ENCODE assay signal across 16 cellular contexts in the genomic region with DNA sequence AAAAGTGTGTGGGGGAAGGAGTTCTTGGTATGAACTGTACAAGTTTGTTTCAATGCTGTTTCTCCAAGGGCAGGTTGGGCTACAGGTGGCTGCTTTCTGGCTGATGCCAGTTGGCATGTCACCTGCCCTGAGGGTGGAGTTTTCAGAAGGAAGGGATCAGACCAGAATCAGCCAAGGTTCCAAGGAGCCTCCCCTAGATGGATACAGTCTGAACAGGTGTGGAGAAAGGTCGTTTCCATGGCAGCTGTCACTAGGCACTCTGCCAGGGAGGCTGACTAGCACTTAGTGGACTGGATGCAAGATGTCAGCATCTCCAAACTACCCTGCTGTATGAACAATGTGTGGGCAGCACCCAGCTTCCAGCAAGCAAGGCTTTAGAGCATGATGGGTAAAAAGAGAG.
DNase-seq lines count a peak whose midpoint lies in the region; ATAC-seq and TF ChIP-seq lines count a peak whose summit lies in the region.
"Had no signal": no experiment of that assay in that cellular context is flagged by ENCODE, and none has a peak within 500 bp of the region (broad histone marks: within the 10 kb centered on the region; RNA-seq: fewer than 3 reads in every experiment).

No MANE protein-coding gene starts in this region.

- H3K9me3 ChIP-seq in HEK293 (ENCODE audit: control insufficient read depth, insufficient read depth, low read depth, low read length), result no peaks in the 10 kb centered on the region
- H3K9me3 ChIP-seq in colonic mucosa, result no peaks in the 10 kb centered on the region
- H3K9me3 ChIP-seq: BE2C had no signal

- CTCF ChIA-PET in HEK293 (lab: Yijun Ruan, JAX), result no interaction called here

- peaks cover 5% of the 10 kb centered on the region for H3K27me3 Mint-ChIP-seq in osteocyte (ENCODE audit: unreplicated experiment)

- no peaks in the 10 kb centered on the region for H3K27me3 ChIP-seq in colonic mucosa
- H3K27me3 ChIP-seq: BE2C had no signal

- H3K4me3 Mint-ChIP-seq in osteocyte (ENCODE audit: unreplicated experiment), result no peak overlapping the region
- H3K4me3 Mint-ChIP-seq: activated CD8-positive, alpha-beta memory T cell treated with anti-CD3 and anti-CD28 coated beads, Interleukin-2, amount 10 ng/mL, durations not matched to agents 7 days and 5 days; naive thymus-derived CD8-positive, alpha-beta T cell; T-cell had no signal

- H3K9me3 Mint-ChIP-seq in osteocyte (ENCODE audit: unreplicated experiment), result peaks cover 14% of the 10 kb centered on the region

- no peaks in the 10 kb centered on the region for H3K4me1 Mint-ChIP-seq in osteocyte (ENCODE audit: unreplicated experiment)

- H3K27ac ChIP-seq in HEK293 (ENCODE audit: extremely low read depth, low read depth, low read length) (no peak overlapping the region), colonic mucosa (no peak overlapping the region)
- H3K27ac ChIP-seq: stomach, WERI-Rb-1 had no signal

- POLR2A ChIA-PET in HEK293 (lab: Yijun Ruan, JAX), result interaction anchor here (1.1 kb wide), 1 partner anchor 14 kb away, joined by 3 read pairs; no protein-coding TSS in a partner anchor

- DNase-seq in DMS53 (lab: John Stamatoyannopoulos, UW) (peak; percentile 89), NCI-H524 treated with DMSO at 0.1 percent for 48 hours (lab: John Stamatoyannopoulos, UW) (peak; percentile 48), colonic mucosa (peak; percentile 21), osteocyte (ENCODE audit: extremely low spot score, unreplicated experiment) (no peak)
- DNase-seq in stimulated activated CD4-positive, alpha-beta T cell treated with anti-CD3 and anti-CD28 coated beads, Interleukin-1b, Interleukin-23, amount 100 ng/mL, for 48 hours, result no peak
- DNase-seq: activated CD8-positive, alpha-beta memory T cell treated with anti-CD3 and anti-CD28 coated beads, Interleukin-2, amount 10 ng/mL, durations not matched to agents 7 days and 5 days; activated effector memory CD4-positive, alpha-beta T cell treated with Interleukin-2 at 50 U/mL for 16 hours; BE2C; DND-41; naive thymus-derived CD8-positive, alpha-beta T cell; NCI-H446; stomach; T-cell; WERI-Rb-1 had no signal

- TF ChIP-seq CTCF in HEK293 (tag by site-specific recombination; IDR thresholded peaks at IDR 0.05) (no peak), colonic mucosa (IDR thresholded peaks at IDR 0.05) (no peak), osteocyte (IDR thresholded peaks at IDR 0.05) (no peak)

- intact Hi-C loops in colonic mucosa (cut with DNase I), result no loop called here

- H3K4me3 ChIP-seq in HEK293 (ENCODE audit: low read depth, low read length) (no peak overlapping the region), colonic mucosa (no peak overlapping the region)
- H3K4me3 ChIP-seq: stomach had no signal

- H3K4me1 ChIP-seq in HEK293 (ENCODE audit: control insufficient read depth, insufficient read depth, low read length), result no peaks in the 10 kb centered on the region; the same call in 1 of the 2 replicates
- H3K4me1 ChIP-seq in colonic mucosa, result no peaks in the 10 kb centered on the region
- H3K4me1 ChIP-seq: BE2C, stomach had no signal

- no peak for ATAC-seq in activated CD4-positive, CD25-positive, alpha-beta regulatory T cell treated with anti-CD3 and anti-CD28 coated beads, Interleukin-2, amount 50 U/mL, for 24 hours
- ATAC-seq: activated CD8-positive, alpha-beta memory T cell treated with anti-CD3 and anti-CD28 coated beads, Interleukin-2, amount 10 ng/mL, durations not matched to agents 7 days and 5 days; naive thymus-derived CD8-positive, alpha-beta T cell; T-cell had no signal

- no peak overlapping the region for H3K27ac Mint-ChIP-seq in osteocyte (ENCODE audit: unreplicated experiment)
- H3K27ac Mint-ChIP-seq: activated CD8-positive, alpha-beta memory T cell treated with anti-CD3 and anti-CD28 coated beads, Interleukin-2, amount 10 ng/mL, durations not matched to agents 7 days and 5 days; T-cell had no signal

- H3K36me3 Mint-ChIP-seq in osteocyte (ENCODE audit: unreplicated experiment), result no peaks in the 10 kb centered on the region

- H3K36me3 ChIP-seq in HEK293 (ENCODE audit: control insufficient read depth in 2 of 2, insufficient read depth in 1 of 2, low read length in 2 of 2), result no peaks in the 10 kb centered on the region
- H3K36me3 ChIP-seq in colonic mucosa, result no peaks in the 10 kb centered on the region
- H3K36me3 ChIP-seq: BE2C, stomach, WERI-Rb-1 had no signal

- no peak overlapping the region for H3K9ac ChIP-seq in colonic mucosa (ENCODE audit: low read depth in 2 of 2, low read length in 2 of 2)

TF ChIP-seq in HEK293, 187 proteins besides CTCF, POLR2A, EP300 and RAD21:
- no peak for TF ChIP-seq ZBTB21 (tag by site-specific recombination; IDR thresholded peaks at IDR 0.05)
- peak; percentile 69 for TF ChIP-seq SCRT2 (tag by site-specific recombination; IDR thresholded peaks at IDR 0.05)
TF ChIP-seq in HEK293: peak in this region for 1.

Comparison
In these comparisons a context has a peak if more than half of its experiments do, and no peak if none do; other contexts are left out.
1. DNase-seq: peak in DMS53 (single experiment), NCI-H524 treated with DMSO at 0.1 percent for 48 hours (single experiment) and colonic mucosa (single experiment); none in osteocyte (single experiment) and stimulated activated CD4-positive, alpha-beta T cell treated with anti-CD3 and anti-CD28 coated beads, Interleukin-1b, Interleukin-23, amount 100 ng/mL, for 48 hours (single experiment).